16 cellular contexts compared by ENCODE assay signal in genomic region chr20:63926298-63926697, GRCh38.
"Had no signal": no experiment of that assay in that cellular context is flagged by ENCODE, and none has a peak within 500 bp of the region (broad histone marks: within the 10 kb centered on the region; RNA-seq: fewer than 3 reads in every experiment).

No MANE protein-coding gene starts in this region.

- H3K9me3 ChIP-seq: right atrium auricular region, upper lobe of left lung had no signal

- H3K27ac ChIP-seq: foreskin keratinocyte, right atrium auricular region had no signal

- H3K27me3 ChIP-seq: foreskin keratinocyte, right atrium auricular region, upper lobe of left lung had no signal

- H3K36me3 Mint-ChIP-seq: natural killer cell had no signal

- DNase-seq: activated CD4-positive, alpha-beta T cell treated with anti-CD3 and anti-CD28 coated beads, Interleukin-2, amount 50 U/mL, for 1 hour; activated CD4-positive, CD25-positive, alpha-beta regulatory T cell; activated CD8-positive, alpha-beta memory T cell treated with anti-CD3 and anti-CD28 coated beads for 24 hours; activated naive CD4-positive, alpha-beta T cell treated with anti-CD3 and anti-CD28 coated beads, Interleukin-2, amount 10 ng/mL, durations not matched to agents 7 days and 5 days; foreskin keratinocyte; glutamatergic neuron; hypothalamus; kidney; left ventricle myocardium superior; natural killer cell; posterior cingulate gyrus; stimulated activated naive CD8-positive, alpha-beta T cell treated with anti-CD3 and anti-CD28 coated beads, Interleukin-15, Interleukin-2, amounts not matched to agents 100 U/mL and 50 U/mL, for 24 hours; upper lobe of left lung had no signal

- H3K4me3 ChIP-seq: right atrium auricular region, skin epidermis, upper lobe of left lung had no signal

- H3K4me1 ChIP-seq: foreskin keratinocyte had no signal

- H3K9me3 Mint-ChIP-seq: activated naive CD4-positive, alpha-beta T cell treated with anti-CD3 and anti-CD28 coated beads, Interleukin-2, amount 10 ng/mL, durations not matched to agents 7 days and 5 days; memory B cell; natural killer cell had no signal

- H3K4me3 Mint-ChIP-seq: activated naive CD4-positive, alpha-beta T cell treated with anti-CD3 and anti-CD28 coated beads, Interleukin-2, amount 10 ng/mL, durations not matched to agents 7 days and 5 days; memory B cell; natural killer cell had no signal

- ATAC-seq: foreskin keratinocyte; left ventricle myocardium superior; natural killer cell; stimulated activated naive CD8-positive, alpha-beta T cell treated with anti-CD3 and anti-CD28 coated beads, Interleukin-15, Interleukin-2, amounts not matched to agents 100 U/mL and 50 U/mL, for 24 hours had no signal

- H3K27me3 Mint-ChIP-seq: activated naive CD4-positive, alpha-beta T cell treated with anti-CD3 and anti-CD28 coated beads, Interleukin-2, amount 10 ng/mL, durations not matched to agents 7 days and 5 days; memory B cell had no signal

- H3K27ac Mint-ChIP-seq: memory B cell had no signal
